ENCODE assay signal across 7 cellular contexts in the genomic region with DNA sequence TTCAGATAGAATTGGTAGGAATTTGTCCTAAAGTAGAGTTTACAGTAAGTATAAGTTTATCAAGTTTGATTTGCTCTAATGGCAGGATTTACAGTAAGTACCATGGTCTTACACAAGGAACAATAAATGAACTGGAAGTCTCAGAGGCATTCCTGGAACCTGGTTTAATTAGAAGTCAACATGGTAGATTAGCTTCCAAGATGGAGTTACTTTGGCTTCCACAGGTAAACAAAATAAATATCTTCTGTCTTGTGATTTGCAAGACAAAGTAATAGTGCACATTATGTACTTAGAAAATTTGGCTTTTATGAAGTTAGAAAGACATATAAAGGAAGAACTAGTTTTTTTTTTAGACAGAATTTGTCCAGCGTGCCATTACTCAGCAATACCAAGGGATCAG.
"Had no signal": no experiment of that assay in that cellular context is flagged by ENCODE, and none has a peak within 500 bp of the region (broad histone marks: within the 10 kb centered on the region; RNA-seq: fewer than 3 reads in every experiment).

No MANE protein-coding gene starts in this region.

- FAIRE-seq: G401.6, GM12878, GM12891, GM12892, GM18507 had no signal

- H3K4me3 ChIP-seq: GM12878 had no signal

- ATAC-seq: GM12878 had no signal

- DNase-seq: GDM1, GF-D8 had no signal
